In the genomic region with DNA sequence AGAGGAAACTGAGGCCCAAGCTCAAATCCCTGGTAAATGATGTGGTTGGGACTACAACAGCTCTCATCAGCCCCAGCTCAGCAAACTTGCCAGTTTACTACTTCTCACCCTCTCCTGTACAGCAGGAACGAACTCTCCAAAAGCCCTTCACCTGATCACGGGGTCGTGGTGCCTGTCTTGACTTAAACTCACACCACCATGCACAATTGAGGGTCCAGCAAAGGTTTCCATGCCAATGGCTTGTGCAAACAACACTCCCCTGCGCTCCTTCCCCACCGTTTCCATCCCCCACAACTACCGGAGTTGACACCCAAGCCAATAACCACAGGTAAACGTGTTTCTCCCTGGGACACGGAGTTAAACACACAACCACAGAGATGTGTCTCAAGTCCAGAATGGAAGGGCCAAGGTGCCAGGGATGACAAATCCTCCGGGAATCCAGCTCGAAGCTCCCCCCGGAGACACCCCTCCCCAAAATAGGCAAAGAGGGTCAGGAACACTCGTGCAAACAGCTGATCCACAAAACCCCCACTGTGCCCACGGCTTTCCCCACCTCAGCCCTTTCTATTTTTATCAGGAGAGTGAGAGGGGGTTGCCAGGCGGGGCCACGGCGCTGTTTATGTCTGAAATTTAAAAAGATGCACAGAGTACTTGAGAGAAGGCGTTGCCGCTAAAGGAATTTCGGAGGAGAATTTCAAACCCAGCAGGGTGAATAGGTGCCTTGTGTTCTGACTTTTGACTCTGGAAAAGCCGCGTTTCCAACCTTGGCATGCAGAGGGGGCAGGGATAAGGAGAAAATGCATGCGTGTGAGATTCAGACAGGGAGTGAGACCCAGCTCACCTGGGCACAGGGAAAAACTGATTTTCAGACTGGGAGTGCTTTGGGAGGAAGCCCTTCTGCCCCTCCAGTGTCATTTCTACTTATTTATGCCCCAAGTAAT, we compare ENCODE assay signal across 2 cellular contexts.
TF ChIP-seq lines count a peak whose summit lies in the region.

No MANE protein-coding gene starts in this region.

TF ChIP-seq in A549, 52 proteins besides CTCF, POLR2A, EP300 and RAD21:
- TF ChIP-seq GATA3 (IDR thresholded peaks at IDR 0.05; ENCODE audit: borderline replicate concordance) (no peak), HDAC2 (IDR thresholded peaks at IDR 0.05) (no peak), EHMT2 (IDR thresholded peaks at IDR 0.05; ENCODE audit: low read depth) (no peak), CEBPB (IDR thresholded peaks at IDR 0.05) (no peak), SMC3 (IDR thresholded peaks at IDR 0.05) (no peak), BHLHE40 (IDR thresholded peaks at IDR 0.05; ENCODE audit: low read depth, low read length) (no peak), KDM1A (IDR thresholded peaks at IDR 0.05; ENCODE audit: low read depth) (no peak), SREBF2 (IDR thresholded peaks at IDR 0.05) (no peak), JUN (IDR thresholded peaks at IDR 0.05) (no peak), RCOR1 (IDR thresholded peaks at IDR 0.05; ENCODE audit: low read depth, low read length) (no peak), HEYL (CRISPR knock-in tag; IDR thresholded peaks at IDR 0.05) (no peak), HOXB13 (CRISPR knock-in tag; IDR thresholded peaks at IDR 0.05; ENCODE audit: low read depth) (no peak), TFCP2L1 (CRISPR knock-in tag; IDR thresholded peaks at IDR 0.05) (no peak)
- TF ChIP-seq, protein P1, sequence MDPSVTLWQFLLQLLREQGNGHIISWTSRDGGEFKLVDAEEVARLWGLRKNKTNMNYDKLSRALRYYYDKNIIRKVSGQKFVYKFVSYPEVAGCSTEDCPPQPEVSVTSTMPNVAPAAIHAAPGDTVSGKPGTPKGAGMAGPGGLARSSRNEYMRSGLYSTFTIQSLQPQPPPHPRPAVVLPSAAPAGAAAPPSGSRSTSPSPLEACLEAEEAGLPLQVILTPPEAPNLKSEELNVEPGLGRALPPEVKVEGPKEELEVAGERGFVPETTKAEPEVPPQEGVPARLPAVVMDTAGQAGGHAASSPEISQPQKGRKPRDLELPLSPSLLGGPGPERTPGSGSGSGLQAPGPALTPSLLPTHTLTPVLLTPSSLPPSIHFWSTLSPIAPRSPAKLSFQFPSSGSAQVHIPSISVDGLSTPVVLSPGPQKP (IDR thresholded peaks at IDR 0.05; ENCODE audit: low read depth, low read length): no peak
- TF ChIP-seq, protein P2, sequence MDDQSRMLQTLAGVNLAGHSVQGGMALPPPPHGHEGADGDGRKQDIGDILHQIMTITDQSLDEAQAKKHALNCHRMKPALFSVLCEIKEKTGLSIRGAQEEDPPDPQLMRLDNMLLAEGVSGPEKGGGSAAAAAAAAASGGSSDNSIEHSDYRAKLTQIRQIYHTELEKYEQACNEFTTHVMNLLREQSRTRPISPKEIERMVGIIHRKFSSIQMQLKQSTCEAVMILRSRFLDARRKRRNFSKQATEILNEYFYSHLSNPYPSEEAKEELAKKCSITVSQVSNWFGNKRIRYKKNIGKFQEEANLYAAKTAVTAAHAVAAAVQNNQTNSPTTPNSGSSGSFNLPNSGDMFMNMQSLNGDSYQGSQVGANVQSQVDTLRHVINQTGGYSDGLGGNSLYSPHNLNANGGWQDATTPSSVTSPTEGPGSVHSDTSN (IDR thresholded peaks at IDR 0.05): no peak
- TF ChIP-seq, protein P3, sequence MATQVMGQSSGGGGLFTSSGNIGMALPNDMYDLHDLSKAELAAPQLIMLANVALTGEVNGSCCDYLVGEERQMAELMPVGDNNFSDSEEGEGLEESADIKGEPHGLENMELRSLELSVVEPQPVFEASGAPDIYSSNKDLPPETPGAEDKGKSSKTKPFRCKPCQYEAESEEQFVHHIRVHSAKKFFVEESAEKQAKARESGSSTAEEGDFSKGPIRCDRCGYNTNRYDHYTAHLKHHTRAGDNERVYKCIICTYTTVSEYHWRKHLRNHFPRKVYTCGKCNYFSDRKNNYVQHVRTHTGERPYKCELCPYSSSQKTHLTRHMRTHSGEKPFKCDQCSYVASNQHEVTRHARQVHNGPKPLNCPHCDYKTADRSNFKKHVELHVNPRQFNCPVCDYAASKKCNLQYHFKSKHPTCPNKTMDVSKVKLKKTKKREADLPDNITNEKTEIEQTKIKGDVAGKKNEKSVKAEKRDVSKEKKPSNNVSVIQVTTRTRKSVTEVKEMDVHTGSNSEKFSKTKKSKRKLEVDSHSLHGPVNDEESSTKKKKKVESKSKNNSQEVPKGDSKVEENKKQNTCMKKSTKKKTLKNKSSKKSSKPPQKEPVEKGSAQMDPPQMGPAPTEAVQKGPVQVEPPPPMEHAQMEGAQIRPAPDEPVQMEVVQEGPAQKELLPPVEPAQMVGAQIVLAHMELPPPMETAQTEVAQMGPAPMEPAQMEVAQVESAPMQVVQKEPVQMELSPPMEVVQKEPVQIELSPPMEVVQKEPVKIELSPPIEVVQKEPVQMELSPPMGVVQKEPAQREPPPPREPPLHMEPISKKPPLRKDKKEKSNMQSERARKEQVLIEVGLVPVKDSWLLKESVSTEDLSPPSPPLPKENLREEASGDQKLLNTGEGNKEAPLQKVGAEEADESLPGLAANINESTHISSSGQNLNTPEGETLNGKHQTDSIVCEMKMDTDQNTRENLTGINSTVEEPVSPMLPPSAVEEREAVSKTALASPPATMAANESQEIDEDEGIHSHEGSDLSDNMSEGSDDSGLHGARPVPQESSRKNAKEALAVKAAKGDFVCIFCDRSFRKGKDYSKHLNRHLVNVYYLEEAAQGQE (IDR thresholded peaks at IDR 0.05): no peak

TF ChIP-seq in H1, 55 proteins besides CTCF, POLR2A, EP300 and RAD21:
- TF ChIP-seq TBP (IDR thresholded peaks at IDR 0.05; ENCODE audit: low read depth, low read length) (no peak), GTF2F1 (IDR thresholded peaks at IDR 0.05; ENCODE audit: borderline replicate concordance, low read depth, low read length) (no peak), TEAD4 (IDR thresholded peaks at IDR 0.05; ENCODE audit: low read depth, low read length) (peak; percentile 46; the same call in 1 of the 2 replicates), HDAC2 (IDR thresholded peaks at IDR 0.05; ENCODE audit: borderline replicate concordance in 1 of 2, low read depth in 2 of 2, low read length in 2 of 2) (no peak), CREB1 (IDR thresholded peaks at IDR 0.05) (no peak), SIN3A (conservative IDR thresholded peaks at IDR 0.05 in 1 of 2, IDR thresholded peaks at IDR 0.05 in 1 of 2; ENCODE audit: low read depth in 1 of 2, low read length in 2 of 2) (0 out of 4 replicates have a peak, but pooled peaks of 1 of the 2 experiments have one; percentile 36)
- TF ChIP-seq, protein P4, sequence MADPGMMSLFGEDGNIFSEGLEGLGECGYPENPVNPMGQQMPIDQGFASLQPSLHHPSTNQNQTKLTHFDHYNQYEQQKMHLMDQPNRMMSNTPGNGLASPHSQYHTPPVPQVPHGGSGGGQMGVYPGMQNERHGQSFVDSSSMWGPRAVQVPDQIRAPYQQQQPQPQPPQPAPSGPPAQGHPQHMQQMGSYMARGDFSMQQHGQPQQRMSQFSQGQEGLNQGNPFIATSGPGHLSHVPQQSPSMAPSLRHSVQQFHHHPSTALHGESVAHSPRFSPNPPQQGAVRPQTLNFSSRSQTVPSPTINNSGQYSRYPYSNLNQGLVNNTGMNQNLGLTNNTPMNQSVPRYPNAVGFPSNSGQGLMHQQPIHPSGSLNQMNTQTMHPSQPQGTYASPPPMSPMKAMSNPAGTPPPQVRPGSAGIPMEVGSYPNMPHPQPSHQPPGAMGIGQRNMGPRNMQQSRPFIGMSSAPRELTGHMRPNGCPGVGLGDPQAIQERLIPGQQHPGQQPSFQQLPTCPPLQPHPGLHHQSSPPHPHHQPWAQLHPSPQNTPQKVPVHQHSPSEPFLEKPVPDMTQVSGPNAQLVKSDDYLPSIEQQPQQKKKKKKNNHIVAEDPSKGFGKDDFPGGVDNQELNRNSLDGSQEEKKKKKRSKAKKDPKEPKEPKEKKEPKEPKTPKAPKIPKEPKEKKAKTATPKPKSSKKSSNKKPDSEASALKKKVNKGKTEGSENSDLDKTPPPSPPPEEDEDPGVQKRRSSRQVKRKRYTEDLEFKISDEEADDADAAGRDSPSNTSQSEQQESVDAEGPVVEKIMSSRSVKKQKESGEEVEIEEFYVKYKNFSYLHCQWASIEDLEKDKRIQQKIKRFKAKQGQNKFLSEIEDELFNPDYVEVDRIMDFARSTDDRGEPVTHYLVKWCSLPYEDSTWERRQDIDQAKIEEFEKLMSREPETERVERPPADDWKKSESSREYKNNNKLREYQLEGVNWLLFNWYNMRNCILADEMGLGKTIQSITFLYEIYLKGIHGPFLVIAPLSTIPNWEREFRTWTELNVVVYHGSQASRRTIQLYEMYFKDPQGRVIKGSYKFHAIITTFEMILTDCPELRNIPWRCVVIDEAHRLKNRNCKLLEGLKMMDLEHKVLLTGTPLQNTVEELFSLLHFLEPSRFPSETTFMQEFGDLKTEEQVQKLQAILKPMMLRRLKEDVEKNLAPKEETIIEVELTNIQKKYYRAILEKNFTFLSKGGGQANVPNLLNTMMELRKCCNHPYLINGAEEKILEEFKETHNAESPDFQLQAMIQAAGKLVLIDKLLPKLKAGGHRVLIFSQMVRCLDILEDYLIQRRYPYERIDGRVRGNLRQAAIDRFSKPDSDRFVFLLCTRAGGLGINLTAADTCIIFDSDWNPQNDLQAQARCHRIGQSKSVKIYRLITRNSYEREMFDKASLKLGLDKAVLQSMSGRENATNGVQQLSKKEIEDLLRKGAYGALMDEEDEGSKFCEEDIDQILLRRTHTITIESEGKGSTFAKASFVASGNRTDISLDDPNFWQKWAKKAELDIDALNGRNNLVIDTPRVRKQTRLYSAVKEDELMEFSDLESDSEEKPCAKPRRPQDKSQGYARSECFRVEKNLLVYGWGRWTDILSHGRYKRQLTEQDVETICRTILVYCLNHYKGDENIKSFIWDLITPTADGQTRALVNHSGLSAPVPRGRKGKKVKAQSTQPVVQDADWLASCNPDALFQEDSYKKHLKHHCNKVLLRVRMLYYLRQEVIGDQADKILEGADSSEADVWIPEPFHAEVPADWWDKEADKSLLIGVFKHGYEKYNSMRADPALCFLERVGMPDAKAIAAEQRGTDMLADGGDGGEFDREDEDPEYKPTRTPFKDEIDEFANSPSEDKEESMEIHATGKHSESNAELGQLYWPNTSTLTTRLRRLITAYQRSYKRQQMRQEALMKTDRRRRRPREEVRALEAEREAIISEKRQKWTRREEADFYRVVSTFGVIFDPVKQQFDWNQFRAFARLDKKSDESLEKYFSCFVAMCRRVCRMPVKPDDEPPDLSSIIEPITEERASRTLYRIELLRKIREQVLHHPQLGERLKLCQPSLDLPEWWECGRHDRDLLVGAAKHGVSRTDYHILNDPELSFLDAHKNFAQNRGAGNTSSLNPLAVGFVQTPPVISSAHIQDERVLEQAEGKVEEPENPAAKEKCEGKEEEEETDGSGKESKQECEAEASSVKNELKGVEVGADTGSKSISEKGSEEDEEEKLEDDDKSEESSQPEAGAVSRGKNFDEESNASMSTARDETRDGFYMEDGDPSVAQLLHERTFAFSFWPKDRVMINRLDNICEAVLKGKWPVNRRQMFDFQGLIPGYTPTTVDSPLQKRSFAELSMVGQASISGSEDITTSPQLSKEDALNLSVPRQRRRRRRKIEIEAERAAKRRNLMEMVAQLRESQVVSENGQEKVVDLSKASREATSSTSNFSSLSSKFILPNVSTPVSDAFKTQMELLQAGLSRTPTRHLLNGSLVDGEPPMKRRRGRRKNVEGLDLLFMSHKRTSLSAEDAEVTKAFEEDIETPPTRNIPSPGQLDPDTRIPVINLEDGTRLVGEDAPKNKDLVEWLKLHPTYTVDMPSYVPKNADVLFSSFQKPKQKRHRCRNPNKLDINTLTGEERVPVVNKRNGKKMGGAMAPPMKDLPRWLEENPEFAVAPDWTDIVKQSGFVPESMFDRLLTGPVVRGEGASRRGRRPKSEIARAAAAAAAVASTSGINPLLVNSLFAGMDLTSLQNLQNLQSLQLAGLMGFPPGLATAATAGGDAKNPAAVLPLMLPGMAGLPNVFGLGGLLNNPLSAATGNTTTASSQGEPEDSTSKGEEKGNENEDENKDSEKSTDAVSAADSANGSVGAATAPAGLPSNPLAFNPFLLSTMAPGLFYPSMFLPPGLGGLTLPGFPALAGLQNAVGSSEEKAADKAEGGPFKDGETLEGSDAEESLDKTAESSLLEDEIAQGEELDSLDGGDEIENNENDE (IDR thresholded peaks at IDR 0.05; ENCODE audit: insufficient replicate concordance, low read length): no peak
TF ChIP-seq in H1: peak in this region for 2.
